Comparison of ENCODE assay signal across 1 cellular context in genomic region chr5:174667526-174667925, GRCh38.
TF ChIP-seq lines count a peak whose summit lies in the region.

No MANE protein-coding gene starts in this region.

TF ChIP-seq in H1, 55 proteins besides CTCF, POLR2A, EP300 and RAD21:
- TF ChIP-seq ASH2L (IDR thresholded peaks at IDR 0.05; ENCODE audit: low read length) (no peak), POU5F1 (IDR thresholded peaks at IDR 0.05; ENCODE audit: low read depth, low read length) (no peak), SIN3A (conservative IDR thresholded peaks at IDR 0.05 in 1 of 2, IDR thresholded peaks at IDR 0.05 in 1 of 2; ENCODE audit: low read depth in 1 of 2, low read length in 2 of 2) (no peak), CBX5 (IDR thresholded peaks at IDR 0.05; ENCODE audit: low read depth, low read length) (no peak)
